ENCODE assay signal across 2 cellular contexts in the genomic region with DNA sequence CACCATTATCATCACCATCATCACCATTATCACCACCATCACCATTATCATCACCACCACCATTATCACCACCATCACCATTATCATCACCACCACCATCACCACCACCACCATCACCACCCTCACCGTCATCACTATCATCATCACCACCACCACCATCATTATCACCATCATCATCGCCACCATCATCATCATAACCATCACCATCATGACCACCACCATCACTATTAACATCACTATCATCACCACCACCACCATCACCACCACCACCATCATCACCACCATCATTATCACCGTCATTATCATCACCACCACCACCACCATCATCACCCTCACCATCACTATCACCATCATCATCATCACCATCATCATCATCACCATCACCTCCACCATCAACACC.
A peak's percentile ranks its signal among the peaks of the same experiment; 100 is the strongest.
TF ChIP-seq lines count a peak whose summit lies in the region.

No MANE protein-coding gene starts in this region.

TF ChIP-seq in HepG2, 621 proteins besides CTCF, POLR2A, EP300 and RAD21:
- no peak for TF ChIP-seq TFDP2 (CRISPR knock-in tag; IDR thresholded peaks at IDR 0.05)
- TF ChIP-seq XRCC5 (optimal IDR thresholded peaks at IDR 0.05; ENCODE audit: low read length), result no peak
- 0 out of 2 replicates have a peak, but pooled peaks have one; percentile 24 for TF ChIP-seq FOXA1 (IDR thresholded peaks at IDR 0.05)
- no peak for TF ChIP-seq FOXA1 (CRISPR knock-in tag; IDR thresholded peaks at IDR 0.05)
- no peak for TF ChIP-seq HDAC2 (CRISPR knock-in tag; IDR thresholded peaks at IDR 0.05)
- TF ChIP-seq SP140L (CRISPR knock-in tag; IDR thresholded peaks at IDR 0.05; ENCODE audit: borderline replicate concordance), result no peak
- TF ChIP-seq MYC (CRISPR knock-in tag; IDR thresholded peaks at IDR 0.05; ENCODE audit: borderline replicate concordance), result no peak
- TF ChIP-seq, protein P1, sequence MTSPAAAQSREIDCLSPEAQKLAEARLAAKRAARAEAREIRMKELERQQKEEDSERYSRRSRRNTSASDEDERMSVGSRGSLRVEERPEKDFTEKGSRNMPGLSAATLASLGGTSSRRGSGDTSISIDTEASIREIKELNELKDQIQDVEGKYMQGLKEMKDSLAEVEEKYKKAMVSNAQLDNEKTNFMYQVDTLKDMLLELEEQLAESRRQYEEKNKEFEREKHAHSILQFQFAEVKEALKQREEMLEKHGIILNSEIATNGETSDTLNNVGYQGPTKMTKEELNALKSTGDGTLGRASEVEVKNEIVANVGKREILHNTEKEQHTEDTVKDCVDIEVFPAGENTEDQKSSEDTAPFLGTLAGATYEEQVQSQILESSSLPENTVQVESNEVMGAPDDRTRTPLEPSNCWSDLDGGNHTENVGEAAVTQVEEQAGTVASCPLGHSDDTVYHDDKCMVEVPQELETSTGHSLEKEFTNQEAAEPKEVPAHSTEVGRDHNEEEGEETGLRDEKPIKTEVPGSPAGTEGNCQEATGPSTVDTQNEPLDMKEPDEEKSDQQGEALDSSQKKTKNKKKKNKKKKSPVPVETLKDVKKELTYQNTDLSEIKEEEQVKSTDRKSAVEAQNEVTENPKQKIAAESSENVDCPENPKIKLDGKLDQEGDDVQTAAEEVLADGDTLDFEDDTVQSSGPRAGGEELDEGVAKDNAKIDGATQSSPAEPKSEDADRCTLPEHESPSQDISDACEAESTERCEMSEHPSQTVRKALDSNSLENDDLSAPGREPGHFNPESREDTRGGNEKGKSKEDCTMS (CRISPR knock-in tag; conservative IDR thresholded peaks at IDR 0.05), result no peak
- TF ChIP-seq HMGXB3 (CRISPR knock-in tag; IDR thresholded peaks at IDR 0.05; ENCODE audit: borderline replicate concordance), result no peak
- TF ChIP-seq MAFK (conservative IDR thresholded peaks at IDR 0.05 in 1 of 2, IDR thresholded peaks at IDR 0.05 in 1 of 2; ENCODE audit: low read length in 2 of 2), result no peak
- TF ChIP-seq, protein P2, sequence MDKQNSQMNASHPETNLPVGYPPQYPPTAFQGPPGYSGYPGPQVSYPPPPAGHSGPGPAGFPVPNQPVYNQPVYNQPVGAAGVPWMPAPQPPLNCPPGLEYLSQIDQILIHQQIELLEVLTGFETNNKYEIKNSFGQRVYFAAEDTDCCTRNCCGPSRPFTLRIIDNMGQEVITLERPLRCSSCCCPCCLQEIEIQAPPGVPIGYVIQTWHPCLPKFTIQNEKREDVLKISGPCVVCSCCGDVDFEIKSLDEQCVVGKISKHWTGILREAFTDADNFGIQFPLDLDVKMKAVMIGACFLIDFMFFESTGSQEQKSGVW (CRISPR knock-in tag; IDR thresholded peaks at IDR 0.05; ENCODE audit: borderline replicate concordance), result no peak
- 0 out of 2 replicates have a peak, but pooled peaks have one; percentile 8 for TF ChIP-seq ATM (IDR thresholded peaks at IDR 0.05; ENCODE audit: borderline replicate concordance)
- TF ChIP-seq NCOA5 (CRISPR knock-in tag; IDR thresholded peaks at IDR 0.05), result no peak
- TF ChIP-seq ZNF34 (CRISPR knock-in tag; IDR thresholded peaks at IDR 0.05; ENCODE audit: borderline replicate concordance), result no peak
- TF ChIP-seq ZNF629 (CRISPR knock-in tag; conservative IDR thresholded peaks at IDR 0.05), result no peak
- TF ChIP-seq ZNF296 (CRISPR knock-in tag; conservative IDR thresholded peaks at IDR 0.05), result no peak
- TF ChIP-seq ZNF468 (CRISPR knock-in tag; IDR thresholded peaks at IDR 0.05), result no peak
- peak; percentile 52; the same call in 1 of the 2 replicates for TF ChIP-seq TRIM22 (IDR thresholded peaks at IDR 0.05)

TF ChIP-seq in H1, 55 proteins besides CTCF, POLR2A, EP300 and RAD21:
- TF ChIP-seq GTF2F1 (IDR thresholded peaks at IDR 0.05; ENCODE audit: borderline replicate concordance, low read depth, low read length), result no peak
- TF ChIP-seq TCF12 (IDR thresholded peaks at IDR 0.05; ENCODE audit: low read depth, low read length), result no peak
- TF ChIP-seq MAFK (IDR thresholded peaks at IDR 0.05; ENCODE audit: low read depth, low read length), result no peak
- no peak for TF ChIP-seq CBX8 (IDR thresholded peaks at IDR 0.05; ENCODE audit: borderline replicate concordance, low read depth, low read length)
- TF ChIP-seq SP1 (IDR thresholded peaks at IDR 0.05; ENCODE audit: low read depth, low read length), result no peak
- no peak for TF ChIP-seq ASH2L (IDR thresholded peaks at IDR 0.05; ENCODE audit: low read length)
- no peak for TF ChIP-seq TAF1 (IDR thresholded peaks at IDR 0.05; ENCODE audit: low read depth, low read length)
- TF ChIP-seq FOSL1 (IDR thresholded peaks at IDR 0.05; ENCODE audit: insufficient read depth, low read depth, low read length), result no peak
- no peak for TF ChIP-seq CBX5 (IDR thresholded peaks at IDR 0.05; ENCODE audit: low read depth, low read length)
- no peak for TF ChIP-seq SP2 (IDR thresholded peaks at IDR 0.05; ENCODE audit: low read length)
- no peak for TF ChIP-seq SIRT6 (IDR thresholded peaks at IDR 0.05; ENCODE audit: low read length)
- TF ChIP-seq POLR2AphosphoS5 (IDR thresholded peaks at IDR 0.05; ENCODE audit: low read depth, low read length), result no peak
